ENCODE assay signal across 12 cellular contexts in genomic region chr12:1130164-1130563, GRCh38.
DNase-seq lines count a peak whose midpoint lies in the region; TF ChIP-seq lines count a peak whose summit lies in the region.
"Had no signal": no experiment of that assay in that cellular context is flagged by ENCODE, and none has a peak within 500 bp of the region (broad histone marks: within the 10 kb centered on the region; RNA-seq: fewer than 3 reads in every experiment).

No MANE protein-coding gene starts in this region.

- H4K20me1 ChIP-seq in hepatocyte (ENCODE audit: insufficient read depth, poor library complexity, severe bottlenecking): no peaks in the 10 kb centered on the region

- 54% methylated on average over 3 of the region's 3 CpGs for WGBS in hepatocyte (ENCODE audit: low lambda C conversion rate, missing lambda C conversion rate)

- H3K4me3 ChIP-seq in hepatocyte: no peak overlapping the region
- H3K4me3 ChIP-seq: esophagus squamous epithelium had no signal

- H3K9me3 Mint-ChIP-seq in activated CD4-positive, alpha-beta T cell treated with anti-CD3 and anti-CD28 coated beads, Interleukin-2, amount 10 ng/mL, durations not matched to agents 24 days and 14 days: no peaks in the 10 kb centered on the region
- H3K9me3 Mint-ChIP-seq in type B pancreatic cell: no peaks in the 10 kb centered on the region

- peaks cover 10% of the 10 kb centered on the region for H3K4me1 Mint-ChIP-seq in activated CD4-positive, alpha-beta T cell treated with anti-CD3 and anti-CD28 coated beads, Interleukin-2, amount 10 ng/mL, durations not matched to agents 24 days and 14 days
- no peaks in the 10 kb centered on the region for H3K4me1 Mint-ChIP-seq in type B pancreatic cell (ENCODE audit: unreplicated experiment)

- H3K36me3 ChIP-seq in hepatocyte (replicated peaks; ENCODE audit: insufficient read depth, low read depth): no peaks in the 10 kb centered on the region
- H3K36me3 ChIP-seq: esophagus squamous epithelium had no signal

- H3K27ac ChIP-seq in hepatocyte: peak overlapping the region; percentile 42
- H3K27ac ChIP-seq: esophagus squamous epithelium had no signal

- no peaks in the 10 kb centered on the region for H3K27me3 Mint-ChIP-seq in activated CD4-positive, alpha-beta T cell treated with anti-CD3 and anti-CD28 coated beads, Interleukin-2, amount 10 ng/mL, durations not matched to agents 24 days and 14 days
- no peaks in the 10 kb centered on the region for H3K27me3 Mint-ChIP-seq in type B pancreatic cell

- peak; percentile 44 for DNase-seq in activated CD4-positive, alpha-beta T cell treated with anti-CD3 and anti-CD28 coated beads, Interleukin-2, amount 10 ng/mL, durations not matched to agents 24 days and 14 days
- no peak for DNase-seq in activated CD4-positive, alpha-beta T cell treated with anti-CD3 and anti-CD28 coated beads, Interleukin-2, amount 50 U/mL, for 48 hours
- DNase-seq in RPMI7951 (ENCODE audit: low read depth) (peak; percentile 0), hepatocyte (ENCODE audit: low spot score) (peak; percentile 65), type B pancreatic cell (ENCODE audit: extremely low spot score, unreplicated experiment) (no peak), HPDE6-E6E7 (ENCODE audit: extremely low spot score) (no peak), SHP77 (lab: John Stamatoyannopoulos, UW) (no peak), midbrain (lab: John Stamatoyannopoulos, UW) (no peak)
- DNase-seq: activated T-cell treated with anti-CD3 and anti-CD28 coated beads, Interleukin-2, amount 50 U/mL, for 48 hours; esophagus squamous epithelium; NCI-H1092; stimulated activated naive CD4-positive, alpha-beta T cell treated with Interleukin-2 at 50 U/mL for 16 hours had no signal

- no peaks in the 10 kb centered on the region for H3K79me2 ChIP-seq in hepatocyte

- H3K4me2 ChIP-seq in hepatocyte: peak overlapping the region; percentile 17

- peaks cover 5% of the 10 kb centered on the region for H3K4me1 ChIP-seq in hepatocyte (ENCODE audit: insufficient read depth)

- no peaks in the 10 kb centered on the region for H3K27me3 ChIP-seq in hepatocyte
- H3K27me3 ChIP-seq: esophagus squamous epithelium had no signal

- H3K9me2 ChIP-seq in hepatocyte (replicated peaks; ENCODE audit: insufficient read depth): no peaks in the 10 kb centered on the region

- intact Hi-C loops in activated CD4-positive, alpha-beta T cell treated with anti-CD3 and anti-CD28 coated beads, Interleukin-2, amount 10 ng/mL, durations not matched to agents 24 days and 14 days (cut with micrococcal nuclease): no loop called here

- H3K27ac Mint-ChIP-seq in activated CD4-positive, alpha-beta T cell treated with anti-CD3 and anti-CD28 coated beads, Interleukin-2, amount 10 ng/mL, durations not matched to agents 24 days and 14 days: no peak overlapping the region
- peak overlapping the region; percentile 46 for H3K27ac Mint-ChIP-seq in type B pancreatic cell

- peaks cover 5% of the 10 kb centered on the region for H3K36me3 Mint-ChIP-seq in activated CD4-positive, alpha-beta T cell treated with anti-CD3 and anti-CD28 coated beads, Interleukin-2, amount 10 ng/mL, durations not matched to agents 24 days and 14 days (ENCODE audit: low read depth)
- H3K36me3 Mint-ChIP-seq in type B pancreatic cell: peaks cover 34% of the 10 kb centered on the region

- H2AFZ ChIP-seq in hepatocyte: no peak overlapping the region

- H3K4me3 Mint-ChIP-seq in activated CD4-positive, alpha-beta T cell treated with anti-CD3 and anti-CD28 coated beads, Interleukin-2, amount 10 ng/mL, durations not matched to agents 24 days and 14 days: no peak overlapping the region
- no peak overlapping the region for H3K4me3 Mint-ChIP-seq in type B pancreatic cell

- TF ChIP-seq CTCF in hepatocyte (IDR thresholded peaks at IDR 0.05; ENCODE audit: poor library complexity) (no peak), type B pancreatic cell (conservative IDR thresholded peaks at IDR 0.05) (no peak)

- no peaks in the 10 kb centered on the region for H3K9me3 ChIP-seq in hepatocyte (ENCODE audit: low read depth)
- H3K9me3 ChIP-seq: esophagus squamous epithelium had no signal

Comparison
In these comparisons a context has a peak if more than half of its experiments do, and no peak if none do; other contexts are left out.
1. DNase-seq: peak in activated CD4-positive, alpha-beta T cell treated with anti-CD3 and anti-CD28 coated beads, Interleukin-2, amount 10 ng/mL, durations not matched to agents 24 days and 14 days (single experiment), RPMI7951 (single experiment) and hepatocyte (single experiment); none in activated CD4-positive, alpha-beta T cell treated with anti-CD3 and anti-CD28 coated beads, Interleukin-2, amount 50 U/mL, for 48 hours (0 of 2), type B pancreatic cell (single experiment), HPDE6-E6E7 (single experiment), SHP77 (0 of 2) and midbrain (single experiment).